18 cellular contexts compared by ENCODE assay signal in genomic region chr5:111537153-111538024, GRCh38. TPM values are rescaled to one million over a fixed set of nuclear protein-coding genes. Genes with fewer than 3 reads are reported as not detected.
DNase-seq lines count a peak whose midpoint lies in the region; ATAC-seq, FAIRE-seq and TF ChIP-seq lines count a peak whose summit lies in the region.
"Had no signal": no experiment of that assay in that cellular context is flagged by ENCODE, and none has a peak within 500 bp of the region (broad histone marks: within the 10 kb centered on the region; RNA-seq: fewer than 3 reads in every experiment).

No MANE protein-coding gene starts in this region.

- H3K27me3 ChIP-seq in astrocyte (ENCODE audit: insufficient read depth, low read length) = no peaks in the 10 kb centered on the region
- H3K27me3 ChIP-seq in fibroblast of lung (ENCODE audit: control insufficient read depth, insufficient read depth, low read length) = no peaks in the 10 kb centered on the region
- no peaks in the 10 kb centered on the region for H3K27me3 ChIP-seq in neural cell (ENCODE audit: insufficient read depth, low read depth, low read length)
- H3K27me3 ChIP-seq: BLaER1 treated with 17β-estradiol and CSF1 and Interleukin-3, amounts not matched to agents 10 nM and 100 nM had no signal

- H3K36me3 ChIP-seq in HEK293 (ENCODE audit: control insufficient read depth in 2 of 2, insufficient read depth in 1 of 2, low read length in 2 of 2) (no peaks in the 10 kb centered on the region), astrocyte (ENCODE audit: insufficient read depth, low read length) (no peaks in the 10 kb centered on the region), fibroblast of lung (ENCODE audit: control insufficient read depth, insufficient read depth, low read length) (no peaks in the 10 kb centered on the region), neural cell (ENCODE audit: insufficient read depth, low read length) (no peaks in the 10 kb centered on the region)
- H3K36me3 ChIP-seq: BLaER1 treated with 17β-estradiol and CSF1 and Interleukin-3, amounts not matched to agents 10 nM and 100 nM had no signal

- no peak overlapping the region for H3K27ac ChIP-seq in HEK293 (ENCODE audit: extremely low read depth, low read depth, low read length)
- no peak overlapping the region for H3K27ac ChIP-seq in astrocyte (ENCODE audit: low read depth, low read length)
- no peak overlapping the region for H3K27ac ChIP-seq in fibroblast of lung (ENCODE audit: insufficient read depth, low read length)
- H3K27ac ChIP-seq in neural cell (ENCODE audit: low read length) = peak overlapping the region; percentile 32
- H3K27ac ChIP-seq: A549; BLaER1 treated with 17β-estradiol and CSF1 and Interleukin-3, amounts not matched to agents 10 nM and 100 nM had no signal

- no peak overlapping the region for H2AFZ ChIP-seq in astrocyte (ENCODE audit: low read depth, low read length)
- no peak overlapping the region for H2AFZ ChIP-seq in fibroblast of lung (ENCODE audit: low read length)
- H2AFZ ChIP-seq in neural cell (ENCODE audit: low read depth, low read length) = no peak overlapping the region

- H3K9me3 Mint-ChIP-seq in astrocyte (ENCODE audit: unreplicated experiment) = peaks cover 2% of the 10 kb centered on the region
- H3K9me3 Mint-ChIP-seq: CD8-positive, alpha-beta T cell had no signal

- H3K27me3 Mint-ChIP-seq in astrocyte (ENCODE audit: low read depth, unreplicated experiment) = peaks cover 2% of the 10 kb centered on the region

- H3K79me2 ChIP-seq in astrocyte (ENCODE audit: insufficient read depth, low read length) = no peaks in the 10 kb centered on the region
- no peaks in the 10 kb centered on the region for H3K79me2 ChIP-seq in fibroblast of lung (ENCODE audit: control insufficient read depth, insufficient read depth, low read length)
- no peaks in the 10 kb centered on the region for H3K79me2 ChIP-seq in neural cell (replicated peaks; ENCODE audit: insufficient read depth, low read length)

- ATAC-seq in GM21528 (IDR thresholded peaks at IDR 0.05; ENCODE audit: low FRiP score, unreplicated experiment) (no peak), GM18861 (IDR thresholded peaks at IDR 0.05; ENCODE audit: unreplicated experiment) (no peak), HG03097 (IDR thresholded peaks at IDR 0.05; ENCODE audit: low FRiP score, unreplicated experiment) (no peak)
- ATAC-seq: A549; CD8-positive, alpha-beta T cell had no signal

- H4K20me1 ChIP-seq in astrocyte (ENCODE audit: insufficient read depth, low read length) = no peaks in the 10 kb centered on the region
- no peaks in the 10 kb centered on the region for H4K20me1 ChIP-seq in fibroblast of lung (ENCODE audit: control insufficient read depth, extremely low read depth, insufficient read depth, low read length)
- H4K20me1 ChIP-seq in neural cell (ENCODE audit: insufficient read depth) = no peaks in the 10 kb centered on the region
- H4K20me1 ChIP-seq: BLaER1 treated with 17β-estradiol and CSF1 and Interleukin-3, amounts not matched to agents 10 nM and 100 nM had no signal

- no peaks in the 10 kb centered on the region for H3K9me2 ChIP-seq in neural cell (ENCODE audit: insufficient read depth, low read length)

- no peak for TF ChIP-seq CTCF in HEK293 (tag by site-specific recombination; IDR thresholded peaks at IDR 0.05)
- TF ChIP-seq CTCF in astrocyte (IDR thresholded peaks at IDR 0.05; ENCODE audit: insufficient read depth, low read depth, low read length) = no peak
- TF ChIP-seq CTCF in fibroblast of lung (conservative IDR thresholded peaks at IDR 0.05 in 1 of 2, IDR thresholded peaks at IDR 0.05 in 1 of 2; ENCODE audit: low read depth in 1 of 2, low read length in 2 of 2) = no peak
- no peak for TF ChIP-seq CTCF in neural cell (IDR thresholded peaks at IDR 0.05; ENCODE audit: poor library complexity, severe bottlenecking)

- FAIRE-seq in astrocyte (lab: Jason Lieb, UNC) = peak; percentile 55
- FAIRE-seq: A549, GM12892, H54 had no signal

- CTCF ChIA-PET in HEK293 (lab: Yijun Ruan, JAX) = interaction anchor here (1.3 kb wide), 1 partner anchor 13 kb away, joined by 3 read pairs; no protein-coding TSS in a partner anchor

- TF ChIP-seq RAD21 in neural cell (conservative IDR thresholded peaks at IDR 0.05) = no peak

- H3K9ac ChIP-seq in astrocyte (ENCODE audit: low read length) (no peak overlapping the region), fibroblast of lung (ENCODE audit: insufficient read depth, low read length) (no peak overlapping the region), neural cell (ENCODE audit: low read length) (no peak overlapping the region)
- H3K9ac ChIP-seq: BLaER1 treated with 17β-estradiol and CSF1 and Interleukin-3, amounts not matched to agents 10 nM and 100 nM had no signal

- no peak overlapping the region for H3K4me2 ChIP-seq in astrocyte (ENCODE audit: low read length)
- no peak overlapping the region for H3K4me2 ChIP-seq in fibroblast of lung (ENCODE audit: extremely low read depth, insufficient read depth, low read length)
- no peak overlapping the region for H3K4me2 ChIP-seq in neural cell (ENCODE audit: low read length)
- H3K4me2 ChIP-seq: A549; BLaER1 treated with 17β-estradiol and CSF1 and Interleukin-3, amounts not matched to agents 10 nM and 100 nM had no signal

- POLR2A ChIA-PET in HEK293 (lab: Yijun Ruan, JAX) = no interaction called here

- H3K4me3 ChIP-seq in HEK293 (ENCODE audit: low read depth, low read length) (no peak overlapping the region), astrocyte (ENCODE audit: insufficient read depth, low read depth, low read length) (no peak overlapping the region), fibroblast of lung (replicated peaks in 1 of 4; ENCODE audit: control extremely low read depth in 1 of 4, insufficient read depth in 1 of 4, low read depth in 3 of 4, low read length in 4 of 4) (no peak overlapping the region), neural cell (ENCODE audit: low read length) (no peak overlapping the region)
- H3K4me3 ChIP-seq: A549; BLaER1 treated with 17β-estradiol and CSF1 and Interleukin-3, amounts not matched to agents 10 nM and 100 nM had no signal

- H3K9me3 ChIP-seq in HEK293 (ENCODE audit: control insufficient read depth, insufficient read depth, low read depth, low read length) = no peaks in the 10 kb centered on the region
- H3K9me3 ChIP-seq in astrocyte (ENCODE audit: insufficient read depth, low read depth, low read length) = no peaks in the 10 kb centered on the region
- H3K9me3 ChIP-seq in fibroblast of lung (ENCODE audit: control insufficient read depth, insufficient read depth, low read depth, low read length) = no peaks in the 10 kb centered on the region
- H3K9me3 ChIP-seq in neural cell (ENCODE audit: low read length) = no peaks in the 10 kb centered on the region
- H3K9me3 ChIP-seq: A549 had no signal

- DNase-seq in astrocyte (ENCODE audit: low read depth) = no peak
- peak; percentile 18 to 92 for DNase-seq in fibroblast of lung (ENCODE audit: low read depth in 2 of 2)
- DNase-seq in dermis blood vessel endothelial cell = no peak
- DNase-seq: CD8-positive, alpha-beta T cell; NCI-H1105; NCI-H1694; NCI-H2081 treated with DMSO at 0.1 percent for 48 hours; OCI-M1; Right ventricle myocardium superior had no signal

- H3K4me3 Mint-ChIP-seq in astrocyte (ENCODE audit: unreplicated experiment) = no peak overlapping the region
- H3K4me3 Mint-ChIP-seq: CD8-positive, alpha-beta T cell had no signal

- H3K36me3 Mint-ChIP-seq in astrocyte (ENCODE audit: low read depth, unreplicated experiment) = no peaks in the 10 kb centered on the region
- H3K36me3 Mint-ChIP-seq: CD8-positive, alpha-beta T cell had no signal

- no peaks in the 10 kb centered on the region for H3F3A ChIP-seq in neural cell (ENCODE audit: insufficient read depth, low read length, poor library complexity, severe bottlenecking)

- peaks cover 6% of the 10 kb centered on the region for H3K4me1 Mint-ChIP-seq in astrocyte (ENCODE audit: low read depth, unreplicated experiment)

- H3K4me1 ChIP-seq in HEK293 (ENCODE audit: control insufficient read depth, insufficient read depth, low read length) (no peaks in the 10 kb centered on the region), astrocyte (ENCODE audit: insufficient read depth, low read length) (no peaks in the 10 kb centered on the region), fibroblast of lung (ENCODE audit: control insufficient read depth, extremely low read depth, insufficient read depth, low read length) (peaks cover 2% of the 10 kb centered on the region)
- H3K4me1 ChIP-seq: A549 had no signal

- TF ChIP-seq EP300 in neural cell (conservative IDR thresholded peaks at IDR 0.05; ENCODE audit: poor library complexity, severe bottlenecking) = no peak

- H3K27ac Mint-ChIP-seq in astrocyte (ENCODE audit: unreplicated experiment) = no peak overlapping the region
- H3K27ac Mint-ChIP-seq: CD8-positive, alpha-beta T cell had no signal

TF ChIP-seq in HEK293, 187 proteins besides CTCF, POLR2A, EP300 and RAD21 (continues in another document):
- TF ChIP-seq, protein P1, sequence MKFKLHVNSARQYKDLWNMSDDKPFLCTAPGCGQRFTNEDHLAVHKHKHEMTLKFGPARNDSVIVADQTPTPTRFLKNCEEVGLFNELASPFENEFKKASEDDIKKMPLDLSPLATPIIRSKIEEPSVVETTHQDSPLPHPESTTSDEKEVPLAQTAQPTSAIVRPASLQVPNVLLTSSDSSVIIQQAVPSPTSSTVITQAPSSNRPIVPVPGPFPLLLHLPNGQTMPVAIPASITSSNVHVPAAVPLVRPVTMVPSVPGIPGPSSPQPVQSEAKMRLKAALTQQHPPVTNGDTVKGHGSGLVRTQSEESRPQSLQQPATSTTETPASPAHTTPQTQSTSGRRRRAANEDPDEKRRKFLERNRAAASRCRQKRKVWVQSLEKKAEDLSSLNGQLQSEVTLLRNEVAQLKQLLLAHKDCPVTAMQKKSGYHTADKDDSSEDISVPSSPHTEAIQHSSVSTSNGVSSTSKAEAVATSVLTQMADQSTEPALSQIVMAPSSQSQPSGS (tag by site-specific recombination; IDR thresholded peaks at IDR 0.05; ENCODE audit: low read depth) = peak; percentile 78

TF ChIP-seq in neural cell, 6 proteins besides CTCF, POLR2A, EP300 and RAD21 (continues in another document):
- TF ChIP-seq TAF1 (IDR thresholded peaks at IDR 0.05; ENCODE audit: low read depth) (no peak), SMC3 (conservative IDR thresholded peaks at IDR 0.05; ENCODE audit: poor library complexity) (no peak), POLR2AphosphoS5 (IDR thresholded peaks at IDR 0.05) (no peak), EZH2 (IDR thresholded peaks at IDR 0.05; ENCODE audit: borderline replicate concordance, insufficient read depth, low read length, poor library complexity, severe bottlenecking) (no peak), MXI1 (conservative IDR thresholded peaks at IDR 0.05; ENCODE audit: poor library complexity, severe bottlenecking) (no peak)

RNA-seq across cellular contexts. Expression of gene STARD4, which starts 25.1 kb away (rescaled TPM):
- total RNA-seq in astrocyte = 68.5 and 84.9 TPM in 2 replicates
- total RNA-seq in fibroblast of lung = 88.6 and 154 TPM in 2 replicates
- polyA plus RNA-seq in fibroblast of lung = 39.1 and 74.6 TPM in 2 replicates
- polyA plus RNA-seq in fibroblast of lung (2012) = 32.6 and 53.1 TPM in 2 replicates
- 15.7 and 42.7 TPM in 2 replicates for polyA minus RNA-seq in fibroblast of lung (ENCODE audit: low replicate concordance)
- 60.5 and 62.6 TPM in 2 replicates for polyA plus RNA-seq in neural cell
- polyA minus RNA-seq in neural cell = 53.3 and 54.8 TPM in 2 replicates
- 71.1 and 71.2 TPM in 2 replicates for total RNA-seq in dermis blood vessel endothelial cell

Comparison
In these comparisons a context has a peak if more than half of its experiments do, and no peak if none do; other contexts are left out.
1. DNase-seq: peak in fibroblast of lung (2 of 2); none in astrocyte (single experiment) and dermis blood vessel endothelial cell (single experiment).